34 cellular contexts compared by ENCODE assay signal in genomic region chr5:148205044-148205813, GRCh38. TPM values are rescaled to one million over a fixed set of nuclear protein-coding genes. Genes with fewer than 3 reads are reported as not detected.
DNase-seq lines count a peak whose midpoint lies in the region; ATAC-seq, FAIRE-seq and TF ChIP-seq lines count a peak whose summit lies in the region.
"Had no signal": no experiment of that assay in that cellular context is flagged by ENCODE, and none has a peak within 500 bp of the region (broad histone marks: within the 10 kb centered on the region; RNA-seq: fewer than 3 reads in every experiment).

No MANE protein-coding gene starts in this region.

- H3K36me3 ChIP-seq in mammary epithelial cell (ENCODE audit: insufficient read depth, low read length), result no peaks in the 10 kb centered on the region
- H3K36me3 ChIP-seq in keratinocyte (ENCODE audit: control insufficient read depth in 2 of 2, extremely low read depth in 1 of 2, insufficient read depth in 2 of 2, low read length in 2 of 2), result no peaks in the 10 kb centered on the region
- H3K36me3 ChIP-seq in upper lobe of right lung, result no peaks in the 10 kb centered on the region
- H3K36me3 ChIP-seq: thoracic aorta, uterus, WERI-Rb-1 had no signal

- H4K20me1 ChIP-seq in mammary epithelial cell (ENCODE audit: insufficient read depth, low read length) (no peaks in the 10 kb centered on the region), keratinocyte (ENCODE audit: control insufficient read depth, extremely low read depth, insufficient read depth, low read length) (no peaks in the 10 kb centered on the region)

- H3K4me1 ChIP-seq in mammary epithelial cell (ENCODE audit: insufficient read depth, low read length) (peaks cover 22% of the 10 kb centered on the region), keratinocyte (ENCODE audit: control insufficient read depth, extremely low read depth, insufficient read depth, low read length) (peaks cover 28% of the 10 kb centered on the region), upper lobe of right lung (no peaks in the 10 kb centered on the region)
- H3K4me1 ChIP-seq: uterus had no signal

- no peak for FAIRE-seq in keratinocyte (lab: Jason Lieb, UNC)
- FAIRE-seq: A204.1, bronchial epithelial cell, endothelial cell of umbilical vein had no signal

- DNase-seq in Right ventricle myocardium superior, result peak; percentile 22
- DNase-seq in cardiac septum (ENCODE audit: low spot score), result no peak
- no peak for DNase-seq in mammary epithelial cell
- no peak for DNase-seq in keratinocyte (ENCODE audit: low read depth, low spot score)
- no peak for DNase-seq in upper lobe of right lung
- DNase-seq in NCI-H2171 (lab: John Stamatoyannopoulos, UW), result no peak
- DNase-seq in stimulated activated CD4-positive, alpha-beta T cell treated with anti-CD3 and anti-CD28 coated beads, Interleukin-1b, Interleukin-23, amount 100 ng/mL, for 48 hours, result no peak
- DNase-seq: activated CD4-positive, alpha-beta T cell treated with anti-CD3 and anti-CD28 coated beads for 4 hours; activated CD8-positive, alpha-beta T cell treated with anti-CD3 and anti-CD28 coated beads, Interleukin-2, amount 10 ng/mL, durations not matched to agents 7 days and 5 days; amygdala; CD8-positive, alpha-beta T cell; head of caudate nucleus; kidney; NCI-H1092; NCI-H1694 treated with DMSO at 0.1 percent for 48 hours; NCI-H510A; nephron progenitor cell; RPMI8226; SK-N-SH; stimulated activated naive CD4-positive, alpha-beta T cell treated with Interleukin-2 at 50 U/mL for 16 hours; uterus; WERI-Rb-1 had no signal

- BruUV-seq in mammary epithelial cell (replicated peaks; lab: Mats Ljungman, UMichigan), result no TSS peak

- H3K27me3 ChIP-seq in mammary epithelial cell (ENCODE audit: insufficient read depth, low read length), result no peaks in the 10 kb centered on the region
- no peaks in the 10 kb centered on the region for H3K27me3 ChIP-seq in keratinocyte (ENCODE audit: control insufficient read depth, extremely low read depth, insufficient read depth, low read length)
- no peaks in the 10 kb centered on the region for H3K27me3 ChIP-seq in upper lobe of right lung
- H3K27me3 ChIP-seq: uterus had no signal

- TF ChIP-seq CTCF in mammary epithelial cell (conservative IDR thresholded peaks at IDR 0.05 in 1 of 2, IDR thresholded peaks at IDR 0.05 in 1 of 2; ENCODE audit: extremely low read depth in 1 of 2, insufficient read depth in 1 of 2, low read depth in 1 of 2, low read length in 2 of 2) (no peak), keratinocyte (optimal IDR thresholded peaks at IDR 0.05 in 1 of 3, IDR thresholded peaks at IDR 0.05 in 1 of 3, conservative IDR thresholded peaks at IDR 0.05 in 1 of 3; ENCODE audit: extremely low read depth in 1 of 3, insufficient read depth in 2 of 3, low read length in 3 of 3) (no peak), upper lobe of right lung (IDR thresholded peaks at IDR 0.05) (no peak)

- H3K9ac ChIP-seq in mammary epithelial cell (ENCODE audit: insufficient read depth, low read length) (no peak overlapping the region), keratinocyte (ENCODE audit: control insufficient read depth, extremely low read depth, insufficient read depth, low read length) (no peak overlapping the region)
- H3K9ac ChIP-seq: SK-N-SH had no signal

- H3K9me3 ChIP-seq in mammary epithelial cell (replicated peaks; ENCODE audit: insufficient read depth, low read length) (no peaks in the 10 kb centered on the region), keratinocyte (ENCODE audit: control insufficient read depth, low read depth, low read length) (no peaks in the 10 kb centered on the region), upper lobe of right lung (no peaks in the 10 kb centered on the region)
- H3K9me3 ChIP-seq: SK-N-SH, thoracic aorta, uterus had no signal

- CTCF ChIA-PET in mammary epithelial cell (lab: Charles Lee; ENCODE audit: low non-redundant PET), result no interaction called here

- H3K79me2 ChIP-seq in mammary epithelial cell (ENCODE audit: insufficient read depth, low read length) (no peaks in the 10 kb centered on the region), keratinocyte (ENCODE audit: control insufficient read depth, insufficient read depth, low read length) (no peaks in the 10 kb centered on the region)

- in situ Hi-C loops in mammary epithelial cell (cut with MboI; ENCODE audit: low sequenced_read_pairs in 2 of 2), result no loop called here

- intact Hi-C loops in Right ventricle myocardium superior (cut with DNase I) (no loop called here), cardiac septum (cut with DNase I) (no loop called here), mammary epithelial cell (cut with micrococcal nuclease) (no loop called here), upper lobe of right lung (cut with DNase I) (no loop called here)

- peak; percentile 80 for ATAC-seq in Right ventricle myocardium superior (ENCODE audit: poor library complexity)
- peak; percentile 62 for ATAC-seq in upper lobe of right lung
- ATAC-seq in HG03354 (IDR thresholded peaks at IDR 0.05; ENCODE audit: poor library complexity, severe bottlenecking, unreplicated experiment), result no peak
- ATAC-seq: activated CD8-positive, alpha-beta T cell treated with anti-CD3 and anti-CD28 coated beads, Interleukin-2, amount 10 ng/mL, durations not matched to agents 7 days and 5 days; CD8-positive, alpha-beta T cell; HCT116 had no signal

- H3K27ac ChIP-seq in mammary epithelial cell (ENCODE audit: insufficient read depth, low read depth, low read length), result no peak overlapping the region
- no peak overlapping the region for H3K27ac ChIP-seq in keratinocyte (ENCODE audit: control insufficient read depth, insufficient read depth, low read length)
- no peak overlapping the region for H3K27ac ChIP-seq in upper lobe of right lung
- H3K27ac ChIP-seq: thoracic aorta, uterus, WERI-Rb-1 had no signal

- 64% methylated on average over 4 of the region's 4 CpGs for WGBS in mammary epithelial cell (ENCODE audit: low coverage, missing lambda C conversion rate)

- dilution Hi-C loops in mammary epithelial cell (cut with HindIII; ENCODE audit: low sequenced_read_pairs), result no loop called here
- dilution Hi-C loops in keratinocyte (cut with MboI; ENCODE audit: extremely low pct_ligation_motif_present, low sequenced_read_pairs), result no loop called here

- no peaks in the 10 kb centered on the region for H3K9me1 ChIP-seq in keratinocyte (ENCODE audit: control insufficient read depth, extremely low read depth, insufficient read depth, low read length)

- peak overlapping the region; percentile 13 for H2AFZ ChIP-seq in mammary epithelial cell (ENCODE audit: low read depth, low read length)
- peak overlapping the region; percentile 51 for H2AFZ ChIP-seq in keratinocyte (ENCODE audit: control insufficient read depth, low read length)

- H3K4me2 ChIP-seq in mammary epithelial cell (ENCODE audit: insufficient read depth, low read depth, low read length), result no peak overlapping the region
- peak overlapping the region; percentile 47 for H3K4me2 ChIP-seq in keratinocyte (ENCODE audit: control insufficient read depth, extremely low read depth, insufficient read depth, low read depth, low read length)
- H3K4me2 ChIP-seq: SK-N-SH, smooth muscle cell had no signal

- H3K4me3 ChIP-seq in mammary epithelial cell (replicated peaks in 1 of 3; ENCODE audit: insufficient read depth in 1 of 3, low read depth in 2 of 3, low read length in 3 of 3), result no peak overlapping the region
- H3K4me3 ChIP-seq in keratinocyte (ENCODE audit: control insufficient read depth in 2 of 3, extremely low read depth in 1 of 3, insufficient read depth in 2 of 3, low read depth in 1 of 3, low read length in 3 of 3), result no peak overlapping the region
- H3K4me3 ChIP-seq in upper lobe of right lung, result no peak overlapping the region
- H3K4me3 ChIP-seq: smooth muscle cell, thoracic aorta, uterus had no signal

RNA-seq across cellular contexts. Expression of gene SPINK6, which starts 2.4 kb away (rescaled TPM):
- total RNA-seq in Right ventricle myocardium superior (not detected), cardiac septum (not detected), mammary epithelial cell (10 to 100 TPM in 1 of 2 donors, 1 to 10 TPM in 1; 4.8 to 10.8 TPM), upper lobe of right lung (not detected)
- polyA plus RNA-seq in mammary epithelial cell (5.3 TPM), keratinocyte (25.8 to 67.7 TPM (median 35.5 TPM) in 3 replicates)
- polyA minus RNA-seq in mammary epithelial cell (not detected), keratinocyte (2.4 to 12.5 TPM (median 5.9 TPM) in 3 replicates)
- 16.1 TPM for polyA plus RNA-seq in keratinocyte (2011; ENCODE audit: low read depth)
- 94.6 and 190 TPM in 2 replicates for polyA plus RNA-seq in keratinocyte (2011; cell fraction: cytosol; rRNA removed)
- polyA plus RNA-seq in keratinocyte (2011; cell fraction: nucleus; rRNA removed), result 44.7 and 49.8 TPM in 2 replicates
- 21.2 and 113 TPM in 2 replicates for polyA plus RNA-seq in keratinocyte (2012; ENCODE audit: low replicate concordance)
- 10.6 TPM for polyA minus RNA-seq in keratinocyte (2011; cell fraction: cytosol; rRNA and poly(A)+ RNA removed)
- 4.9 and 8.7 TPM in 2 replicates for polyA minus RNA-seq in keratinocyte (2011; cell fraction: nucleus; rRNA and poly(A)+ RNA removed)
- total RNA-seq: activated CD8-positive, alpha-beta T cell treated with anti-CD3 and anti-CD28 coated beads, Interleukin-2, amount 10 ng/mL, durations not matched to agents 7 days and 5 days; activated T-helper 2 cell treated with anti-CD3 and anti-CD28 coated beads, Interferon-gamma antibody, Interleukin-2, Interleukin-4, amounts not matched to agents 10 μg/mL and 5 μg/mL and 100 μg/mL, durations not matched to agents 14 hours and 24 hours and 36 hours; bronchial epithelial cell; CD8-positive, alpha-beta T cell; endothelial cell of umbilical vein; fibroblast of villous mesenchyme; kidney; lung microvascular endothelial cell; osteoblast; thoracic aorta; uterus had no signal
- polyA plus RNA-seq: endothelial cell of umbilical vein, IgD-negative memory B cell, SK-N-SH had no signal

RNA-seq across cellular contexts. Expression of gene MARCOL, which starts 33.1 kb away (rescaled TPM):
- total RNA-seq in Right ventricle myocardium superior, result not detected
- not detected for total RNA-seq in cardiac septum
- not detected for total RNA-seq in mammary epithelial cell
- polyA plus RNA-seq in mammary epithelial cell, result not detected
- polyA minus RNA-seq in mammary epithelial cell, result not detected
- polyA plus RNA-seq in keratinocyte, result not detected in 3 replicates
- not detected for polyA plus RNA-seq in keratinocyte (2011; ENCODE audit: low read depth)
- polyA plus RNA-seq in keratinocyte (2011; cell fraction: cytosol; rRNA removed), result not detected in 2 replicates
- polyA plus RNA-seq in keratinocyte (2011; cell fraction: nucleus; rRNA removed), result not detected in 2 replicates
- not detected in 2 replicates for polyA plus RNA-seq in keratinocyte (2012; ENCODE audit: low replicate concordance)
- not detected in 3 replicates for polyA minus RNA-seq in keratinocyte
- not detected for polyA minus RNA-seq in keratinocyte (2011; cell fraction: cytosol; rRNA and poly(A)+ RNA removed)
- not detected in 2 replicates for polyA minus RNA-seq in keratinocyte (2011; cell fraction: nucleus; rRNA and poly(A)+ RNA removed)
- not detected for total RNA-seq in upper lobe of right lung
- total RNA-seq: activated CD8-positive, alpha-beta T cell treated with anti-CD3 and anti-CD28 coated beads, Interleukin-2, amount 10 ng/mL, durations not matched to agents 7 days and 5 days; activated T-helper 2 cell treated with anti-CD3 and anti-CD28 coated beads, Interferon-gamma antibody, Interleukin-2, Interleukin-4, amounts not matched to agents 10 μg/mL and 5 μg/mL and 100 μg/mL, durations not matched to agents 14 hours and 24 hours and 36 hours; bronchial epithelial cell; CD8-positive, alpha-beta T cell; endothelial cell of umbilical vein; fibroblast of villous mesenchyme; kidney; lung microvascular endothelial cell; osteoblast; thoracic aorta; uterus had no signal
- polyA plus RNA-seq: endothelial cell of umbilical vein, IgD-negative memory B cell, SK-N-SH, smooth muscle cell had no signal

RNA-seq across cellular contexts. Expression of gene SPINK14, which starts 36.9 kb away (rescaled TPM):
- total RNA-seq in Right ventricle myocardium superior (not detected), cardiac septum (not detected), mammary epithelial cell (not detected), upper lobe of right lung (not detected)
- polyA plus RNA-seq in mammary epithelial cell (not detected), keratinocyte (not detected in 3 replicates)
- polyA minus RNA-seq in mammary epithelial cell (not detected), keratinocyte (not detected in 3 replicates)
- not detected for polyA plus RNA-seq in keratinocyte (2011; ENCODE audit: low read depth)
- not detected in 2 replicates for polyA plus RNA-seq in keratinocyte (2011; cell fraction: cytosol; rRNA removed)
- polyA plus RNA-seq in keratinocyte (2011; cell fraction: nucleus; rRNA removed), result not detected in 2 replicates
- not detected in 2 replicates for polyA plus RNA-seq in keratinocyte (2012; ENCODE audit: low replicate concordance)
- polyA minus RNA-seq in keratinocyte (2011; cell fraction: cytosol; rRNA and poly(A)+ RNA removed), result not detected
- not detected in 2 replicates for polyA minus RNA-seq in keratinocyte (2011; cell fraction: nucleus; rRNA and poly(A)+ RNA removed)
- total RNA-seq: activated CD8-positive, alpha-beta T cell treated with anti-CD3 and anti-CD28 coated beads, Interleukin-2, amount 10 ng/mL, durations not matched to agents 7 days and 5 days; activated T-helper 2 cell treated with anti-CD3 and anti-CD28 coated beads, Interferon-gamma antibody, Interleukin-2, Interleukin-4, amounts not matched to agents 10 μg/mL and 5 μg/mL and 100 μg/mL, durations not matched to agents 14 hours and 24 hours and 36 hours; bronchial epithelial cell; CD8-positive, alpha-beta T cell; endothelial cell of umbilical vein; fibroblast of villous mesenchyme; kidney; lung microvascular endothelial cell; osteoblast; smooth muscle cell; thoracic aorta; uterus had no signal
- polyA plus RNA-seq: endothelial cell of umbilical vein, IgD-negative memory B cell, SK-N-SH, smooth muscle cell had no signal
